ENCODE assay signal across 1 cellular context in the genomic region with DNA sequence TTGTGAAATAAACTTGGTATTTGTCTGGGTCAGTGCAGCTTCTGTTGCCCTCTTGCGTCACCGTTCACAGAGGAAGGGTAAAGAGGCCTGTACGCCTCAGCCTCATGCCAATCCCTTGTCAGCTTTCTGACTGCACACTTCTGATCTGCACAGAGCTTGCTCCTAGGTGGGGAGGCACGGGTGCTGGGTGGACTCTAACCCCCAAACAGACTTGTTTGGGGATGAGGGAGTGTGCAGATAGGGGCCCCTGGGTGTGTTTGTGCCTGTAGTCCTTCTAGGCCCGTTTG.
A peak's percentile ranks its signal among the peaks of the same experiment; 100 is the strongest.
TF ChIP-seq lines count a peak whose summit lies in the region.

No MANE protein-coding gene starts in this region.

TF ChIP-seq in HepG2, 621 proteins besides CTCF, POLR2A, EP300 and RAD21 (continues in another document):
- TF ChIP-seq SSRP1 (CRISPR knock-in tag; IDR thresholded peaks at IDR 0.05): 0 out of 2 replicates have a peak, but pooled peaks have one; percentile 12
- TF ChIP-seq RFXANK (CRISPR knock-in tag; IDR thresholded peaks at IDR 0.05): no peak
- peak; percentile 41; the same call in 1 of the 2 replicates for TF ChIP-seq ZNF563 (CRISPR knock-in tag; IDR thresholded peaks at IDR 0.05)
- no peak for TF ChIP-seq RELA (CRISPR knock-in tag; IDR thresholded peaks at IDR 0.05)
- TF ChIP-seq, protein P1, sequence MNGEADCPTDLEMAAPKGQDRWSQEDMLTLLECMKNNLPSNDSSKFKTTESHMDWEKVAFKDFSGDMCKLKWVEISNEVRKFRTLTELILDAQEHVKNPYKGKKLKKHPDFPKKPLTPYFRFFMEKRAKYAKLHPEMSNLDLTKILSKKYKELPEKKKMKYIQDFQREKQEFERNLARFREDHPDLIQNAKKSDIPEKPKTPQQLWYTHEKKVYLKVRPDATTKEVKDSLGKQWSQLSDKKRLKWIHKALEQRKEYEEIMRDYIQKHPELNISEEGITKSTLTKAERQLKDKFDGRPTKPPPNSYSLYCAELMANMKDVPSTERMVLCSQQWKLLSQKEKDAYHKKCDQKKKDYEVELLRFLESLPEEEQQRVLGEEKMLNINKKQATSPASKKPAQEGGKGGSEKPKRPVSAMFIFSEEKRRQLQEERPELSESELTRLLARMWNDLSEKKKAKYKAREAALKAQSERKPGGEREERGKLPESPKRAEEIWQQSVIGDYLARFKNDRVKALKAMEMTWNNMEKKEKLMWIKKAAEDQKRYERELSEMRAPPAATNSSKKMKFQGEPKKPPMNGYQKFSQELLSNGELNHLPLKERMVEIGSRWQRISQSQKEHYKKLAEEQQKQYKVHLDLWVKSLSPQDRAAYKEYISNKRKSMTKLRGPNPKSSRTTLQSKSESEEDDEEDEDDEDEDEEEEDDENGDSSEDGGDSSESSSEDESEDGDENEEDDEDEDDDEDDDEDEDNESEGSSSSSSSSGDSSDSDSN (CRISPR knock-in tag; IDR thresholded peaks at IDR 0.05): peak; percentile 38; the same call in 1 of the 2 replicates
- TF ChIP-seq ELF4 (CRISPR knock-in tag; IDR thresholded peaks at IDR 0.05; ENCODE audit: borderline replicate concordance): no peak
- TF ChIP-seq CEBPB (IDR thresholded peaks at IDR 0.05; ENCODE audit: borderline replicate concordance, low read depth, low read length): peak; percentile 92
- TF ChIP-seq DZIP1 (CRISPR knock-in tag; IDR thresholded peaks at IDR 0.05): 0 out of 2 replicates have a peak, but pooled peaks have one; percentile 39
- TF ChIP-seq CBX2 (IDR thresholded peaks at IDR 0.05; ENCODE audit: low read depth, low read length): no peak
- TF ChIP-seq CBX2 (CRISPR knock-in tag; IDR thresholded peaks at IDR 0.05; ENCODE audit: low read depth): no peak
- TF ChIP-seq MIER3 (CRISPR knock-in tag; IDR thresholded peaks at IDR 0.05; ENCODE audit: borderline replicate concordance): 0 out of 2 replicates have a peak, but pooled peaks have one; percentile 17
- TF ChIP-seq, protein P2, sequence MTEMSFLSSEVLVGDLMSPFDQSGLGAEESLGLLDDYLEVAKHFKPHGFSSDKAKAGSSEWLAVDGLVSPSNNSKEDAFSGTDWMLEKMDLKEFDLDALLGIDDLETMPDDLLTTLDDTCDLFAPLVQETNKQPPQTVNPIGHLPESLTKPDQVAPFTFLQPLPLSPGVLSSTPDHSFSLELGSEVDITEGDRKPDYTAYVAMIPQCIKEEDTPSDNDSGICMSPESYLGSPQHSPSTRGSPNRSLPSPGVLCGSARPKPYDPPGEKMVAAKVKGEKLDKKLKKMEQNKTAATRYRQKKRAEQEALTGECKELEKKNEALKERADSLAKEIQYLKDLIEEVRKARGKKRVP (CRISPR knock-in tag; IDR thresholded peaks at IDR 0.05): peak in 1 of 2 experiments; percentile 71; a peak in 1 of 4 replicates
- no peak for TF ChIP-seq ZFP1 (CRISPR knock-in tag; IDR thresholded peaks at IDR 0.05)
- TF ChIP-seq, protein P3, sequence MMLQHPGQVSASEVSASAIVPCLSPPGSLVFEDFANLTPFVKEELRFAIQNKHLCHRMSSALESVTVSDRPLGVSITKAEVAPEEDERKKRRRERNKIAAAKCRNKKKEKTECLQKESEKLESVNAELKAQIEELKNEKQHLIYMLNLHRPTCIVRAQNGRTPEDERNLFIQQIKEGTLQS (CRISPR knock-in tag; IDR thresholded peaks at IDR 0.05): peak; percentile 84
- peak; percentile 47 for TF ChIP-seq ASH2L (IDR thresholded peaks at IDR 0.05; ENCODE audit: insufficient read length, low read depth, low read length)
- no peak for TF ChIP-seq NFKB2 (CRISPR knock-in tag; IDR thresholded peaks at IDR 0.05; ENCODE audit: borderline replicate concordance)
- no peak for TF ChIP-seq NR0B2 (CRISPR knock-in tag; IDR thresholded peaks at IDR 0.05)
- TF ChIP-seq, protein P4, sequence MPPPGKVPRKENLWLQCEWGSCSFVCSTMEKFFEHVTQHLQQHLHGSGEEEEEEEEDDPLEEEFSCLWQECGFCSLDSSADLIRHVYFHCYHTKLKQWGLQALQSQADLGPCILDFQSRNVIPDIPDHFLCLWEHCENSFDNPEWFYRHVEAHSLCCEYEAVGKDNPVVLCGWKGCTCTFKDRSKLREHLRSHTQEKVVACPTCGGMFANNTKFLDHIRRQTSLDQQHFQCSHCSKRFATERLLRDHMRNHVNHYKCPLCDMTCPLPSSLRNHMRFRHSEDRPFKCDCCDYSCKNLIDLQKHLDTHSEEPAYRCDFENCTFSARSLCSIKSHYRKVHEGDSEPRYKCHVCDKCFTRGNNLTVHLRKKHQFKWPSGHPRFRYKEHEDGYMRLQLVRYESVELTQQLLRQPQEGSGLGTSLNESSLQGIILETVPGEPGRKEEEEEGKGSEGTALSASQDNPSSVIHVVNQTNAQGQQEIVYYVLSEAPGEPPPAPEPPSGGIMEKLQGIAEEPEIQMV (CRISPR knock-in tag; IDR thresholded peaks at IDR 0.05; ENCODE audit: low read depth): no peak
- no peak for TF ChIP-seq ZNF382 (CRISPR knock-in tag; IDR thresholded peaks at IDR 0.05; ENCODE audit: borderline replicate concordance)
- no peak for TF ChIP-seq CENPT (CRISPR knock-in tag; IDR thresholded peaks at IDR 0.05; ENCODE audit: low read depth)
- TF ChIP-seq TBP (CRISPR knock-in tag; IDR thresholded peaks at IDR 0.05): no peak
- peak; percentile 83 for TF ChIP-seq ZNF605 (CRISPR knock-in tag; IDR thresholded peaks at IDR 0.05)
- no peak for TF ChIP-seq E2F5 (CRISPR knock-in tag; conservative IDR thresholded peaks at IDR 0.05)
- no peak for TF ChIP-seq ATM (IDR thresholded peaks at IDR 0.05; ENCODE audit: borderline replicate concordance)
- 0 out of 2 replicates have a peak, but pooled peaks have one; percentile 46 for TF ChIP-seq ZNF558 (CRISPR knock-in tag; IDR thresholded peaks at IDR 0.05; ENCODE audit: borderline replicate concordance)
- no peak for TF ChIP-seq SNAI1 (CRISPR knock-in tag; IDR thresholded peaks at IDR 0.05; ENCODE audit: borderline replicate concordance)
- no peak for TF ChIP-seq HMG20A (CRISPR knock-in tag; IDR thresholded peaks at IDR 0.05; ENCODE audit: borderline replicate concordance)
- TF ChIP-seq ELF1 (CRISPR knock-in tag; IDR thresholded peaks at IDR 0.05): no peak
- no peak for TF ChIP-seq TBL1XR1 (IDR thresholded peaks at IDR 0.05; ENCODE audit: borderline replicate concordance, low read length, partially characterized antibody)
- TF ChIP-seq HNF4G (IDR thresholded peaks at IDR 0.05; ENCODE audit: borderline replicate concordance, low read depth, low read length): peak; percentile 15; the same call in 1 of the 2 replicates
- TF ChIP-seq HNF4G (CRISPR knock-in tag; IDR thresholded peaks at IDR 0.05; ENCODE audit: borderline replicate concordance, low read depth): no peak
- no peak for TF ChIP-seq NFIC (IDR thresholded peaks at IDR 0.05; ENCODE audit: low read length)
- no peak for TF ChIP-seq ZNF780A (CRISPR knock-in tag; IDR thresholded peaks at IDR 0.05)
- TF ChIP-seq, protein P5, sequence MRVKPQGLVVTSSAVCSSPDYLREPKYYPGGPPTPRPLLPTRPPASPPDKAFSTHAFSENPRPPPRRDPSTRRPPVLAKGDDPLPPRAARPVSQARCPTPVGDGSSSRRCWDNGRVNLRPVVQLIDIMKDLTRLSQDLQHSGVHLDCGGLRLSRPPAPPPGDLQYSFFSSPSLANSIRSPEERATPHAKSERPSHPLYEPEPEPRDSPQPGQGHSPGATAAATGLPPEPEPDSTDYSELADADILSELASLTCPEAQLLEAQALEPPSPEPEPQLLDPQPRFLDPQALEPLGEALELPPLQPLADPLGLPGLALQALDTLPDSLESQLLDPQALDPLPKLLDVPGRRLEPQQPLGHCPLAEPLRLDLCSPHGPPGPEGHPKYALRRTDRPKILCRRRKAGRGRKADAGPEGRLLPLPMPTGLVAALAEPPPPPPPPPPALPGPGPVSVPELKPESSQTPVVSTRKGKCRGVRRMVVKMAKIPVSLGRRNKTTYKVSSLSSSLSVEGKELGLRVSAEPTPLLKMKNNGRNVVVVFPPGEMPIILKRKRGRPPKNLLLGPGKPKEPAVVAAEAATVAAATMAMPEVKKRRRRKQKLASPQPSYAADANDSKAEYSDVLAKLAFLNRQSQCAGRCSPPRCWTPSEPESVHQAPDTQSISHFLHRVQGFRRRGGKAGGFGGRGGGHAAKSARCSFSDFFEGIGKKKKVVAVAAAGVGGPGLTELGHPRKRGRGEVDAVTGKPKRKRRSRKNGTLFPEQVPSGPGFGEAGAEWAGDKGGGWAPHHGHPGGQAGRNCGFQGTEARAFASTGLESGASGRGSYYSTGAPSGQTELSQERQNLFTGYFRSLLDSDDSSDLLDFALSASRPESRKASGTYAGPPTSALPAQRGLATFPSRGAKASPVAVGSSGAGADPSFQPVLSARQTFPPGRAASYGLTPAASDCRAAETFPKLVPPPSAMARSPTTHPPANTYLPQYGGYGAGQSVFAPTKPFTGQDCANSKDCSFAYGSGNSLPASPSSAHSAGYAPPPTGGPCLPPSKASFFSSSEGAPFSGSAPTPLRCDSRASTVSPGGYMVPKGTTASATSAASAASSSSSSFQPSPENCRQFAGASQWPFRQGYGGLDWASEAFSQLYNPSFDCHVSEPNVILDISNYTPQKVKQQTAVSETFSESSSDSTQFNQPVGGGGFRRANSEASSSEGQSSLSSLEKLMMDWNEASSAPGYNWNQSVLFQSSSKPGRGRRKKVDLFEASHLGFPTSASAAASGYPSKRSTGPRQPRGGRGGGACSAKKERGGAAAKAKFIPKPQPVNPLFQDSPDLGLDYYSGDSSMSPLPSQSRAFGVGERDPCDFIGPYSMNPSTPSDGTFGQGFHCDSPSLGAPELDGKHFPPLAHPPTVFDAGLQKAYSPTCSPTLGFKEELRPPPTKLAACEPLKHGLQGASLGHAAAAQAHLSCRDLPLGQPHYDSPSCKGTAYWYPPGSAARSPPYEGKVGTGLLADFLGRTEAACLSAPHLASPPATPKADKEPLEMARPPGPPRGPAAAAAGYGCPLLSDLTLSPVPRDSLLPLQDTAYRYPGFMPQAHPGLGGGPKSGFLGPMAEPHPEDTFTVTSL (CRISPR knock-in tag; IDR thresholded peaks at IDR 0.05; ENCODE audit: borderline replicate concordance): 0 out of 2 replicates have a peak, but pooled peaks have one; percentile 26
- no peak for TF ChIP-seq AKAP8 (CRISPR knock-in tag; IDR thresholded peaks at IDR 0.05)
- no peak for TF ChIP-seq ZNF354B (CRISPR knock-in tag; IDR thresholded peaks at IDR 0.05)
- TF ChIP-seq ATAD3A (CRISPR knock-in tag; IDR thresholded peaks at IDR 0.05): no peak
- 0 out of 2 replicates have a peak, but pooled peaks have one; percentile 5 for TF ChIP-seq ZSCAN25 (CRISPR knock-in tag; IDR thresholded peaks at IDR 0.05)
- peak; percentile 72 for TF ChIP-seq ZFX (CRISPR knock-in tag; IDR thresholded peaks at IDR 0.05; ENCODE audit: low read depth)
- TF ChIP-seq DMTF1 (CRISPR knock-in tag; IDR thresholded peaks at IDR 0.05): no peak
- TF ChIP-seq ZNF615 (CRISPR knock-in tag; IDR thresholded peaks at IDR 0.05; ENCODE audit: borderline replicate concordance): no peak
- TF ChIP-seq ZNF124 (CRISPR knock-in tag; IDR thresholded peaks at IDR 0.05): no peak
- peak; percentile 37; the same call in 1 of the 2 replicates for TF ChIP-seq ZNF331 (CRISPR knock-in tag; IDR thresholded peaks at IDR 0.05)
